Comparison of ENCODE assay signal across 26 cellular contexts in the genomic region with DNA sequence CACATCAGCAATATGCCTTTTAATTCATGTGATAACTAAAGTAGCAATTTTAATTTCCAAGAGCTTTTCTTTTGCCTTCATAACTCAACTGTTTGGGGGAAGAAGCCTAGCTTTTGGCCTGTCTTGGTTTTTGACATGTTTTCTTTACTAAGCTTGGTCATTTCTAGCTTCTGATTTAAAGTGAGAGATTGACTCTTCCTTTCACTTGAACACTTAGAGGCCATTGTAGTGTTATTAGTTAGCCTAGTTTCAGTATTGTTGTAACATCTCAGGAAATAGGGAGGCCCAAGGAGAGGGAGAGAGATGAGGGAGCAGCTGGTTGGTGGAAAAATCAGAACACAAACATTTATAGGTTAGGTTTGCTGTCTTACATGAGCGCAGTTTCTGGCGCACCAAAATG. TPM values are rescaled to one million over a fixed set of nuclear protein-coding genes. Genes with fewer than 3 reads are reported as not detected.
"Had no signal": no experiment of that assay in that cellular context is flagged by ENCODE, and none has a peak within 500 bp of the region (broad histone marks: within the 10 kb centered on the region; RNA-seq: fewer than 3 reads in every experiment).

No MANE protein-coding gene starts in this region.

- H3K4me3 Mint-ChIP-seq: activated CD4-positive, alpha-beta memory T cell treated with anti-CD3 and anti-CD28 coated beads, Interleukin-2, amount 10 ng/mL, durations not matched to agents 7 days and 5 days; activated CD4-positive, alpha-beta T cell treated with anti-CD3 and anti-CD28 coated beads, Interleukin-2, amount 10 ng/mL, durations not matched to agents 24 days and 14 days; activated naive CD4-positive, alpha-beta T cell treated with anti-CD3 and anti-CD28 coated beads, Interleukin-2, amount 50 U/mL, for 24 hours; activated T-cell treated with anti-CD3 and anti-CD28 coated beads, Interleukin-2, amount 50 U/mL, for 24 hours; central memory CD8-positive, alpha-beta T cell; dendritic cell treated with granulocyte-macrophage colony-stimulating factor and Interleukin-4, amounts not matched to agents 40 ng/mL and 50 ng/mL, for 4 days; endodermal cell; immature natural killer cell; nephron progenitor cell; stimulated activated naive CD8-positive, alpha-beta T cell treated with anti-CD3 and anti-CD28 coated beads, Interleukin-15, Interleukin-2, amounts not matched to agents 100 ng/mL and 50 ng/mL, for 24 hours; type B pancreatic cell had no signal

- ATAC-seq: esophagus mucosa, left colon, right lobe of liver had no signal

- H3K4me1 ChIP-seq: breast epithelium, right lobe of liver, uterus had no signal

- H3K9me3 ChIP-seq: neutrophil, right lobe of liver, uterus had no signal

- H3K27me3 Mint-ChIP-seq: activated CD4-positive, alpha-beta memory T cell treated with anti-CD3 and anti-CD28 coated beads, Interleukin-2, amount 10 ng/mL, durations not matched to agents 7 days and 5 days; activated CD4-positive, alpha-beta T cell treated with anti-CD3 and anti-CD28 coated beads, Interleukin-2, amount 10 ng/mL, durations not matched to agents 24 days and 14 days; type B pancreatic cell had no signal

- H3K36me3 Mint-ChIP-seq: activated naive CD4-positive, alpha-beta T cell treated with anti-CD3 and anti-CD28 coated beads, Interleukin-2, amount 50 U/mL, for 24 hours; immature natural killer cell had no signal

- H3K27ac Mint-ChIP-seq: activated CD4-positive, alpha-beta memory T cell treated with anti-CD3 and anti-CD28 coated beads, Interleukin-2, amount 10 ng/mL, durations not matched to agents 7 days and 5 days; activated CD4-positive, alpha-beta T cell treated with anti-CD3 and anti-CD28 coated beads, Interleukin-2, amount 10 ng/mL, durations not matched to agents 24 days and 14 days; activated naive CD4-positive, alpha-beta T cell treated with anti-CD3 and anti-CD28 coated beads, Interleukin-2, amount 50 U/mL, for 24 hours; activated T-cell treated with anti-CD3 and anti-CD28 coated beads, Interleukin-2, amount 50 U/mL, for 24 hours; activated T-helper 2 cell treated with anti-CD3 and anti-CD28 coated beads, Interferon-gamma antibody, Interleukin-2, Interleukin-4, amounts not matched to agents 10 μg/mL and 5 μg/mL and 100 μg/mL, durations not matched to agents 14 hours and 24 hours and 36 hours; dendritic cell treated with granulocyte-macrophage colony-stimulating factor and Interleukin-4, amounts not matched to agents 40 ng/mL and 50 ng/mL, for 4 days; endodermal cell; immature natural killer cell; nephron progenitor cell; type B pancreatic cell had no signal

- H3K27me3 ChIP-seq: breast epithelium, neutrophil, right lobe of liver, uterus had no signal

- DNase-seq: activated CD4-positive, alpha-beta memory T cell treated with anti-CD3 and anti-CD28 coated beads, Interleukin-2, amount 10 ng/mL, durations not matched to agents 7 days and 5 days; activated CD4-positive, alpha-beta T cell treated with anti-CD3 and anti-CD28 coated beads, Interleukin-2, amount 10 ng/mL, durations not matched to agents 24 days and 14 days; activated CD8-positive, alpha-beta memory T cell treated with anti-CD3 and anti-CD28 coated beads, Interleukin-2, amount 50 U/mL, for 48 hours; activated T-cell treated with anti-CD3 and anti-CD28 coated beads, Interleukin-2, amount 50 U/mL, for 24 hours; endodermal cell; foreskin fibroblast; immature natural killer cell; kidney; left colon; mammary epithelial cell; naive B cell; nephron progenitor cell; right lobe of liver; stimulated activated CD4-positive, alpha-beta T cell treated with anti-CD3 and anti-CD28 coated beads, Interleukin-2, amount 100 ng/mL, for 48 hours; uterus had no signal

- H3K27ac ChIP-seq: breast epithelium, neutrophil, right lobe of liver, thoracic aorta, uterus, VCaP had no signal

- H3K4me3 ChIP-seq: breast epithelium, right lobe of liver, thoracic aorta, uterus had no signal

- H3K36me3 ChIP-seq: breast epithelium, neutrophil, right lobe of liver, thoracic aorta, uterus had no signal

- H3K9me3 Mint-ChIP-seq: activated naive CD4-positive, alpha-beta T cell treated with anti-CD3 and anti-CD28 coated beads, Interleukin-2, amount 50 U/mL, for 24 hours; activated T-cell treated with anti-CD3 and anti-CD28 coated beads, Interleukin-2, amount 50 U/mL, for 24 hours; central memory CD8-positive, alpha-beta T cell; stimulated activated naive CD8-positive, alpha-beta T cell treated with anti-CD3 and anti-CD28 coated beads, Interleukin-15, Interleukin-2, amounts not matched to agents 100 ng/mL and 50 ng/mL, for 24 hours had no signal

- H3K4me1 Mint-ChIP-seq: activated CD4-positive, alpha-beta T cell treated with anti-CD3 and anti-CD28 coated beads, Interleukin-2, amount 10 ng/mL, durations not matched to agents 24 days and 14 days; activated naive CD4-positive, alpha-beta T cell treated with anti-CD3 and anti-CD28 coated beads, Interleukin-2, amount 50 U/mL, for 24 hours; central memory CD8-positive, alpha-beta T cell; immature natural killer cell had no signal

RNA-seq across cellular contexts. Expression of a gene that starts 44.8 kb away (rescaled TPM):
- total RNA-seq: activated CD4-positive, alpha-beta T cell treated with anti-CD3 and anti-CD28 coated beads, Interleukin-2, amount 10 ng/mL, durations not matched to agents 24 days and 14 days had no signal
